ENCODE assay signal across 9 cellular contexts in genomic region chr9:125238915-125239446, GRCh38. TPM values are rescaled to one million over a fixed set of nuclear protein-coding genes. Genes with fewer than 3 reads are reported as not detected.
DNase-seq lines count a peak whose midpoint lies in the region; ATAC-seq and TF ChIP-seq lines count a peak whose summit lies in the region.
"Had no signal": no experiment of that assay in that cellular context is flagged by ENCODE, and none has a peak within 500 bp of the region (broad histone marks: within the 10 kb centered on the region; RNA-seq: fewer than 3 reads in every experiment).

No MANE protein-coding gene starts in this region.

- peaks cover 71% of the 10 kb centered on the region for H3K4me1 Mint-ChIP-seq in CD4-positive, alpha-beta T cell (ENCODE audit: low read depth)

- POLR2A ChIA-PET in CD4-positive, alpha-beta T cell (lab: Charles Lee), result interaction anchor here (2.7 kb wide), 1 partner anchor 44 kb away, joined by 13 read pairs; no protein-coding TSS in a partner anchor

- H3K4me3 Mint-ChIP-seq in CD4-positive, alpha-beta T cell, result peak overlapping the region; percentile 98

- no peak overlapping the region for H2AFZ ChIP-seq in OCI-LY1 (ENCODE audit: low read length)
- H2AFZ ChIP-seq in neural cell (ENCODE audit: low read depth, low read length), result no peak overlapping the region

- DNase-seq in CD4-positive, alpha-beta T cell, result no peak
- DNase-seq in NK-92 treated with Interleukin-12 subunit alpha and Interleukin-12 subunit beta, amount 100 ng/mL, for 24 hours (lab: John Stamatoyannopoulos, UW), result no peak
- no peak for DNase-seq in WERI-Rb-1
- DNase-seq: stimulated activated CD4-positive, alpha-beta T cell treated with anti-CD3 and anti-CD28 coated beads, Interleukin-4, amount 100 ng/mL, for 4 hours had no signal

- intact Hi-C loops in CD4-positive, alpha-beta T cell (cut with DNase I, micrococcal nuclease), result no loop called here

- H3K9me3 ChIP-seq in CD4-positive, alpha-beta T cell (ENCODE audit: control insufficient read depth, low read length), result no peaks in the 10 kb centered on the region
- H3K9me3 ChIP-seq in OCI-LY1 (ENCODE audit: low read length), result no peaks in the 10 kb centered on the region
- H3K9me3 ChIP-seq in duodenal mucosa (ENCODE audit: control insufficient read depth in 1 of 2, low read length in 2 of 2), result no peaks in the 10 kb centered on the region
- no peaks in the 10 kb centered on the region for H3K9me3 ChIP-seq in neural cell (ENCODE audit: low read length)
- no peaks in the 10 kb centered on the region for H3K9me3 ChIP-seq in WERI-Rb-1 (ENCODE audit: severe bottlenecking)

- peak overlapping the region; percentile 98 for H3K27ac Mint-ChIP-seq in CD4-positive, alpha-beta T cell

- H3F3A ChIP-seq in OCI-LY1 (ENCODE audit: insufficient read depth, low read length) (peaks cover 34% of the 10 kb centered on the region), neural cell (ENCODE audit: insufficient read depth, low read length, poor library complexity, severe bottlenecking) (no peaks in the 10 kb centered on the region)

- H3K4me1 ChIP-seq in OCI-LY1 (ENCODE audit: insufficient read depth, low read length, severe bottlenecking), result peaks cover 57% of the 10 kb centered on the region
- peaks cover 47 to 48% of the 10 kb centered on the region in 2 donors for H3K4me1 ChIP-seq in duodenal mucosa (ENCODE audit: control insufficient read depth in 1 of 2, insufficient read depth in 2 of 2, low read length in 2 of 2)

- CTCF ChIA-PET in CD4-positive, alpha-beta T cell (lab: Charles Lee), result no interaction called here

- no peak for TF ChIP-seq EP300 in neural cell (conservative IDR thresholded peaks at IDR 0.05; ENCODE audit: poor library complexity, severe bottlenecking)

- H4K20me1 ChIP-seq in OCI-LY1 (ENCODE audit: insufficient read depth, low read length) (no peaks in the 10 kb centered on the region), neural cell (ENCODE audit: insufficient read depth) (no peaks in the 10 kb centered on the region)

- ATAC-seq in CD4-positive, alpha-beta T cell (ENCODE audit: poor library complexity), result no peak
- ATAC-seq in HG03135 (IDR thresholded peaks at IDR 0.05; ENCODE audit: unreplicated experiment), result no peak
- no peak for ATAC-seq in GM21723 (IDR thresholded peaks at IDR 0.05; ENCODE audit: unreplicated experiment)

- TF ChIP-seq CTCF in CD4-positive, alpha-beta T cell (IDR thresholded peaks at IDR 0.05), result no peak
- TF ChIP-seq CTCF in OCI-LY1 (IDR thresholded peaks at IDR 0.05; ENCODE audit: low read length) (no peak), neural cell (IDR thresholded peaks at IDR 0.05; ENCODE audit: poor library complexity, severe bottlenecking) (no peak), WERI-Rb-1 (IDR thresholded peaks at IDR 0.05; ENCODE audit: low read depth, low read length) (no peak)

- no peaks in the 10 kb centered on the region for H3K9me3 Mint-ChIP-seq in CD4-positive, alpha-beta T cell

- H3K9me2 ChIP-seq in OCI-LY1 (ENCODE audit: low read depth, low read length) (no peaks in the 10 kb centered on the region), neural cell (ENCODE audit: insufficient read depth, low read length) (no peaks in the 10 kb centered on the region)

- H3K36me3 Mint-ChIP-seq in CD4-positive, alpha-beta T cell (ENCODE audit: low read depth), result peaks cover 79% of the 10 kb centered on the region

- H3K79me2 ChIP-seq in OCI-LY1 (ENCODE audit: insufficient read depth, low read length), result peaks cover 31% of the 10 kb centered on the region
- H3K79me2 ChIP-seq in neural cell (replicated peaks; ENCODE audit: insufficient read depth, low read length), result peaks cover 50% of the 10 kb centered on the region

- peak overlapping the region; percentile 96; the same call in 1 of the 2 replicates for H3K9ac ChIP-seq in OCI-LY1 (ENCODE audit: low read length)
- H3K9ac ChIP-seq in duodenal mucosa (ENCODE audit: low read depth in 1 of 2, low read length in 2 of 2), result peak overlapping the region in 1 of 2 donors; percentile 93
- no peak overlapping the region for H3K9ac ChIP-seq in neural cell (ENCODE audit: low read length)

- H3K4me2 ChIP-seq in OCI-LY1 (ENCODE audit: low read length), result peak overlapping the region; percentile 85
- H3K4me2 ChIP-seq in neural cell (ENCODE audit: low read length), result peak overlapping the region; percentile 79

- peak overlapping the region; percentile 95 for H3K4me3 ChIP-seq in OCI-LY1 (ENCODE audit: low read depth, low read length, poor library complexity, severe bottlenecking)
- H3K4me3 ChIP-seq in duodenal mucosa (ENCODE audit: low read depth in 1 of 2, low read length in 2 of 2), result peak overlapping the region; percentile 97 to 99
- H3K4me3 ChIP-seq in neural cell (ENCODE audit: low read length), result peak overlapping the region; percentile 90
- H3K4me3 ChIP-seq in WERI-Rb-1 (ENCODE audit: low read depth, low read length), result no peak overlapping the region

- no peaks in the 10 kb centered on the region for H3K27me3 ChIP-seq in CD4-positive, alpha-beta T cell (ENCODE audit: control insufficient read depth, insufficient read depth, low read length)
- H3K27me3 ChIP-seq in OCI-LY1 (ENCODE audit: insufficient read depth, low read length) (no peaks in the 10 kb centered on the region), duodenal mucosa (ENCODE audit: control insufficient read depth in 1 of 2, insufficient read depth in 2 of 2, low read length in 2 of 2) (no peaks in the 10 kb centered on the region), neural cell (ENCODE audit: insufficient read depth, low read depth, low read length) (no peaks in the 10 kb centered on the region), WERI-Rb-1 (ENCODE audit: insufficient read depth, low read depth, severe bottlenecking) (no peaks in the 10 kb centered on the region)

- H3K36me3 ChIP-seq in OCI-LY1 (ENCODE audit: insufficient read depth, low read length) (peaks cover 67% of the 10 kb centered on the region), duodenal mucosa (ENCODE audit: control insufficient read depth in 1 of 2, insufficient read depth in 2 of 2, low read length in 2 of 2) (peaks cover 33 to 49% of the 10 kb centered on the region in 2 donors), neural cell (ENCODE audit: insufficient read depth, low read length) (peaks cover 22% of the 10 kb centered on the region), WERI-Rb-1 (peaks cover 68% of the 10 kb centered on the region)

- no peak overlapping the region for H3K27ac ChIP-seq in CD4-positive, alpha-beta T cell (ENCODE audit: low read depth, low read length)
- no peak overlapping the region for H3K27ac ChIP-seq in OCI-LY1 (ENCODE audit: low read depth, low read length, poor library complexity, severe bottlenecking)
- no peak overlapping the region for H3K27ac ChIP-seq in duodenal mucosa (ENCODE audit: low read depth, low read length)
- H3K27ac ChIP-seq in neural cell (ENCODE audit: low read length), result no peak overlapping the region
- H3K27ac ChIP-seq in WERI-Rb-1, result no peak overlapping the region

- no peak for TF ChIP-seq RAD21 in neural cell (conservative IDR thresholded peaks at IDR 0.05)

- H3K27me3 Mint-ChIP-seq in CD4-positive, alpha-beta T cell, result no peaks in the 10 kb centered on the region

TF ChIP-seq in neural cell, 6 proteins besides CTCF, POLR2A, EP300 and RAD21:
- no peak for TF ChIP-seq EZH2 (IDR thresholded peaks at IDR 0.05; ENCODE audit: borderline replicate concordance, insufficient read depth, low read length, poor library complexity, severe bottlenecking)
- no peak for TF ChIP-seq SMC3 (conservative IDR thresholded peaks at IDR 0.05; ENCODE audit: poor library complexity)
- no peak for TF ChIP-seq MXI1 (conservative IDR thresholded peaks at IDR 0.05; ENCODE audit: poor library complexity, severe bottlenecking)
- TF ChIP-seq, protein P1, sequence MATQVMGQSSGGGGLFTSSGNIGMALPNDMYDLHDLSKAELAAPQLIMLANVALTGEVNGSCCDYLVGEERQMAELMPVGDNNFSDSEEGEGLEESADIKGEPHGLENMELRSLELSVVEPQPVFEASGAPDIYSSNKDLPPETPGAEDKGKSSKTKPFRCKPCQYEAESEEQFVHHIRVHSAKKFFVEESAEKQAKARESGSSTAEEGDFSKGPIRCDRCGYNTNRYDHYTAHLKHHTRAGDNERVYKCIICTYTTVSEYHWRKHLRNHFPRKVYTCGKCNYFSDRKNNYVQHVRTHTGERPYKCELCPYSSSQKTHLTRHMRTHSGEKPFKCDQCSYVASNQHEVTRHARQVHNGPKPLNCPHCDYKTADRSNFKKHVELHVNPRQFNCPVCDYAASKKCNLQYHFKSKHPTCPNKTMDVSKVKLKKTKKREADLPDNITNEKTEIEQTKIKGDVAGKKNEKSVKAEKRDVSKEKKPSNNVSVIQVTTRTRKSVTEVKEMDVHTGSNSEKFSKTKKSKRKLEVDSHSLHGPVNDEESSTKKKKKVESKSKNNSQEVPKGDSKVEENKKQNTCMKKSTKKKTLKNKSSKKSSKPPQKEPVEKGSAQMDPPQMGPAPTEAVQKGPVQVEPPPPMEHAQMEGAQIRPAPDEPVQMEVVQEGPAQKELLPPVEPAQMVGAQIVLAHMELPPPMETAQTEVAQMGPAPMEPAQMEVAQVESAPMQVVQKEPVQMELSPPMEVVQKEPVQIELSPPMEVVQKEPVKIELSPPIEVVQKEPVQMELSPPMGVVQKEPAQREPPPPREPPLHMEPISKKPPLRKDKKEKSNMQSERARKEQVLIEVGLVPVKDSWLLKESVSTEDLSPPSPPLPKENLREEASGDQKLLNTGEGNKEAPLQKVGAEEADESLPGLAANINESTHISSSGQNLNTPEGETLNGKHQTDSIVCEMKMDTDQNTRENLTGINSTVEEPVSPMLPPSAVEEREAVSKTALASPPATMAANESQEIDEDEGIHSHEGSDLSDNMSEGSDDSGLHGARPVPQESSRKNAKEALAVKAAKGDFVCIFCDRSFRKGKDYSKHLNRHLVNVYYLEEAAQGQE (IDR thresholded peaks at IDR 0.05; ENCODE audit: borderline replicate concordance), result no peak
- TF ChIP-seq POLR2AphosphoS5 (IDR thresholded peaks at IDR 0.05), result no peak
- no peak for TF ChIP-seq TAF1 (IDR thresholded peaks at IDR 0.05; ENCODE audit: low read depth)

RNA-seq across cellular contexts. Expression of gene HSPA5, which starts 2.2 kb away (rescaled TPM):
- 100 to 1,000 TPM; 276 to 280 TPM for total RNA-seq in CD4-positive, alpha-beta T cell
- 17.6 and 20.7 TPM in 2 replicates for polyA plus RNA-seq in neural cell
- polyA minus RNA-seq in neural cell, result 39.9 and 46.1 TPM in 2 replicates

RNA-seq across cellular contexts. Expression of gene GAPVD1, which starts 22.6 kb away (rescaled TPM):
- total RNA-seq in CD4-positive, alpha-beta T cell, result 10 to 100 TPM; 74.1 to 82.2 TPM
- polyA plus RNA-seq in neural cell, result 39.4 and 49.2 TPM in 2 replicates
- 97.6 and 111 TPM in 2 replicates for polyA minus RNA-seq in neural cell

RNA-seq across cellular contexts. Expression of gene RABEPK, which starts 38.6 kb away (rescaled TPM):
- total RNA-seq in CD4-positive, alpha-beta T cell, result 1 to 10 TPM; 6.8 to 8.3 TPM
- polyA plus RNA-seq in neural cell, result 58.2 and 67.2 TPM in 2 replicates
- 22.1 and 24.8 TPM in 2 replicates for polyA minus RNA-seq in neural cell

RNA-seq across cellular contexts. Expression of gene PPP6C, which starts 49.4 kb away (rescaled TPM):
- total RNA-seq in CD4-positive, alpha-beta T cell, result 10 to 100 TPM; 32.9 to 35.3 TPM
- polyA plus RNA-seq in neural cell, result 21.4 and 25.1 TPM in 2 replicates
- polyA minus RNA-seq in neural cell, result 34.8 and 43.8 TPM in 2 replicates
